ENCODE assay signal across 8 cellular contexts in the genomic region with DNA sequence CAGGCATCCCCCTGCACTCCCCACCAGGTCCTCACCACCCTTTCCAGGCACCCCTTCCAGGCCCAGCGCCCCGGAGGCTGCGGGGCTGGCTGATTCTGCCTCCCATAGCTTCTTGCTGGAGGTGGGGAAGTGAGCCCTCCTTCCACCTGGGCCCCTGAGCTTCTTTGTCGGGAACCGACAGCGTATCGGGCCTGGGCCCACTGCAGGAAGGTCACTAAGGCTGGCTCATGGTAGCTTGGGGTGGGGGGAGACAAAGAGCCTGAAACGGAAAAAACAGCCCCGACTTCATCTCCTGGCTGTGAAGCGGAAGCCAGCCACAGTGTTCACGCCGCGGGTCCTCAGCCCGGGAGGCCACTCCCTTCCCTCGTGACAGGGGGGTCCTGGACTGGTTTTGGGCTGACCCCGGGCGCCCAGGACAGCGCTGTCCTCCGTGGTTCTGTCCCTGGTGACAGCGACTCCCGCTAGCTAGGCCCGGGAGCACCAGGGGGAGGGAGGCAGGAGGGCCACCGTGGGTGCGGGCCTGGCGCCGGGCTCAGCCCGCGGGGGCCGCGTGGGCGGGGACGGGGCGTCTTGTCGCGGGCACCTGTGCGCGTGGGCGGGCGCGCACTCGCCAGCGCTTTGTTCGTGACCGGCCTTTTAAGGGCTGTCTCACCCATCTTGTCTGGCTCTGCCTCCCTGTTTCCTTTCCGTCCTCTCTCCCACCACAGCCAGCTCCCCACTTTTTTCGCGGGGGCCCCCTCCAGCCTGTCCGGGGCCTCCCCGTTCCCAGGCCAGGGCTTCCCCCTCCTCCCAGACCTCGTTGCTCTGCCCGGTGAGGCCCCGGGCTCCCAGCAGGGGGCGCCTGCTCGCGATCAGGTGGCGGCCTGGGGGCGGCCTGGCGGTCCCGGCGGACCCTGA.
DNase-seq lines count a peak whose midpoint lies in the region; ATAC-seq, FAIRE-seq and TF ChIP-seq lines count a peak whose summit lies in the region.

No MANE protein-coding gene starts in this region.

- no peaks in the 10 kb centered on the region for H3K27me3 ChIP-seq in ascending aorta
- no peaks in the 10 kb centered on the region for H3K27me3 ChIP-seq in small intestine (ENCODE audit: control insufficient read depth in 2 of 2, insufficient read depth in 2 of 2, low read length in 2 of 2)

- DNase-seq in GM19238 (ENCODE audit: insufficient read length, low spot score) (peak; percentile 80), T-cell (peak; percentile 32 to 77 (median 60)), ascending aorta (ENCODE audit: low spot score in 2 of 2) (peak in 1 of 2 donors; percentile 84), small intestine (no peak), SKM-1 (lab: John Stamatoyannopoulos, UW; ENCODE audit: unreplicated experiment) (no peak)
- no peak for DNase-seq in NK-92 treated with Interleukin-12 subunit alpha and Interleukin-12 subunit beta, amount 100 ng/mL, for 24 hours (lab: John Stamatoyannopoulos, UW)

- no peak for FAIRE-seq in small intestine (lab: Jason Lieb, UNC)

- H3K27ac Mint-ChIP-seq in T-cell, result peak overlapping the region; percentile 96 to 99

- TF ChIP-seq CTCF in ascending aorta (IDR thresholded peaks at IDR 0.05), result peak; percentile 77 to 93 (median 85)

- intact Hi-C loops in ascending aorta (cut with DNase I), result loop anchor here (1.0 kb wide), 3 partner anchors 48 to 99 kb away; no protein-coding TSS in a partner anchor

- ATAC-seq in T-cell (replicated peaks in 1 of 4) (peak; percentile 36 to 68 (median 66)), GM18858 (IDR thresholded peaks at IDR 0.05; ENCODE audit: unreplicated experiment) (no peak)

- CTCF ChIA-PET in T-cell (lab: Charles Lee), result interaction anchor here (0.5 to 1.6 kb wide), 15 partner anchors 10 to 602 kb away, joined by 3 to 11 read pairs (median 3); no protein-coding TSS in a partner anchor

- H3K36me3 ChIP-seq in ascending aorta (peaks cover 3 to 13% of the 10 kb centered on the region in 2 donors), small intestine (ENCODE audit: control insufficient read depth in 2 of 2, insufficient read depth in 2 of 2, low read length in 2 of 2) (no peaks in the 10 kb centered on the region)

- H3K4me3 ChIP-seq in ascending aorta, result peak overlapping the region; percentile 47 to 58
- H3K4me3 ChIP-seq in iPS-11a (ENCODE audit: low read depth, low read length), result peak overlapping the region; percentile 29
- peak overlapping the region in 1 of 2 donors; percentile 41 for H3K4me3 ChIP-seq in small intestine (ENCODE audit: low read depth in 1 of 2, low read length in 2 of 2)

- POLR2A ChIA-PET in T-cell (lab: Charles Lee), result interaction anchor here in 1 of 2 donors (0.5 to 0.9 kb wide), 2 partner anchors 26 to 62 kb away, joined by 3 read pairs; no protein-coding TSS in a partner anchor

- H3K27me3 Mint-ChIP-seq in T-cell, result no peaks in the 10 kb centered on the region

- H3K27ac ChIP-seq in ascending aorta (peak overlapping the region; percentile 70 to 84), small intestine (ENCODE audit: low read depth in 1 of 2, low read length in 1 of 2) (peak overlapping the region; percentile 70 to 89)

- H3K9me3 Mint-ChIP-seq in T-cell, result no peaks in the 10 kb centered on the region

- H3K4me1 ChIP-seq in ascending aorta (peaks cover 0 to 10% of the 10 kb centered on the region in 2 donors), small intestine (ENCODE audit: control insufficient read depth in 2 of 2, insufficient read depth in 1 of 2, low read depth in 1 of 2, low read length in 1 of 2) (peaks cover 0 to 3% of the 10 kb centered on the region in 2 donors)

- H3K36me3 Mint-ChIP-seq in T-cell, result peaks cover 17% of the 10 kb centered on the region

- H3K4me1 Mint-ChIP-seq in T-cell, result peaks cover 79 to 81% (median 80%) of the 10 kb centered on the region in 3 donors

- H3K9me3 ChIP-seq in ascending aorta, result no peaks in the 10 kb centered on the region
- H3K9me3 ChIP-seq in small intestine (ENCODE audit: control insufficient read depth, low read depth), result no peaks in the 10 kb centered on the region

- 43 to 82% (median 67%) methylated on average over 51 to 60 of the region's 60 CpGs for WGBS in small intestine, 3 donors

- H3K4me3 Mint-ChIP-seq in T-cell, result peak overlapping the region; percentile 61 to 72 (median 71)

Comparison
In these comparisons a context has a peak if more than half of its experiments do, and no peak if none do; other contexts are left out.
1. DNase-seq: peak in GM19238 (single experiment) and T-cell (34 of 34); none in small intestine (single experiment), NK-92 treated with Interleukin-12 subunit alpha and Interleukin-12 subunit beta, amount 100 ng/mL, for 24 hours (single experiment) and SKM-1 (single experiment).